In genomic region chr10:28940158-28940888, GRCh38 we compare ENCODE assay signal across 13 cellular contexts.
DNase-seq lines count a peak whose midpoint lies in the region; ATAC-seq, FAIRE-seq and TF ChIP-seq lines count a peak whose summit lies in the region.
"Had no signal": no experiment of that assay in that cellular context is flagged by ENCODE, and none has a peak within 500 bp of the region (broad histone marks: within the 10 kb centered on the region; RNA-seq: fewer than 3 reads in every experiment).

No MANE protein-coding gene starts in this region.

- no peak for TF ChIP-seq RAD21 in A549 (conservative IDR thresholded peaks at IDR 0.05 in 1 of 2, IDR thresholded peaks at IDR 0.05 in 1 of 2)

- peaks cover 35% of the 10 kb centered on the region for H3K4me1 ChIP-seq in A549
- H3K4me1 ChIP-seq in left lung = peaks cover 0 to 11% of the 10 kb centered on the region in 2 donors
- H3K4me1 ChIP-seq: BE2C had no signal

- CTCF ChIA-PET in A549 (lab: Yijun Ruan, JAX) = interaction anchor here (0.5 to 3.4 kb wide), 38 partner anchors 8 to 388 kb away, joined by 3 to 36 read pairs (median 6); partner anchors contain the start of gene BAMBI
- CTCF ChIA-PET in activated naive CD4-positive, alpha-beta T cell treated with anti-CD3 and anti-CD28 coated beads for 36 hours (lab: Charles Lee) = interaction anchor here (0.7 kb wide), 1 partner anchor 276 kb away, joined by 3 read pairs; no protein-coding TSS in a partner anchor

- FAIRE-seq in A549 (lab: Jason Lieb, UNC) = peak; percentile 74

- no peaks in the 10 kb centered on the region for H3K27me3 ChIP-seq in left lung
- H3K27me3 ChIP-seq: BE2C, transverse colon had no signal

- H3K36me3 Mint-ChIP-seq in activated naive CD4-positive, alpha-beta T cell treated with anti-CD3 and anti-CD28 coated beads, Interleukin-2, amount 50 U/mL, for 72 hours = no peaks in the 10 kb centered on the region
- H3K36me3 Mint-ChIP-seq in activated naive CD4-positive, alpha-beta T cell treated with anti-CD3 and anti-CD28 coated beads for 36 hours (ENCODE audit: low read depth) = no peaks in the 10 kb centered on the region

- no peak overlapping the region for H3K4me3 Mint-ChIP-seq in activated naive CD4-positive, alpha-beta T cell treated with anti-CD3 and anti-CD28 coated beads for 36 hours

- H3K36me3 ChIP-seq in left lung = no peaks in the 10 kb centered on the region
- H3K36me3 ChIP-seq: BE2C, transverse colon had no signal

- H3K4me2 ChIP-seq in A549 = peak overlapping the region; percentile 78

- TF ChIP-seq CTCF in A549 (IDR thresholded peaks at IDR 0.05) (no peak), left lung (IDR thresholded peaks at IDR 0.05) (no peak)

- intact Hi-C loops in left lung (cut with DNase I) = no loop called here
- intact Hi-C loops in activated naive CD4-positive, alpha-beta T cell treated with anti-CD3 and anti-CD28 coated beads for 36 hours (cut with micrococcal nuclease) = no loop called here

- H3K4me3 ChIP-seq in A549 = peak overlapping the region; percentile 10; the same call in 1 of the 3 replicates
- H3K4me3 ChIP-seq in left lung = no peak overlapping the region
- H3K4me3 ChIP-seq: transverse colon had no signal

- no peak overlapping the region for H3K27ac Mint-ChIP-seq in activated naive CD4-positive, alpha-beta T cell treated with anti-CD3 and anti-CD28 coated beads, Interleukin-2, amount 50 U/mL, for 72 hours
- no peak overlapping the region for H3K27ac Mint-ChIP-seq in activated naive CD4-positive, alpha-beta T cell treated with anti-CD3 and anti-CD28 coated beads for 36 hours

- TF ChIP-seq POLR2A in A549 (IDR thresholded peaks at IDR 0.05; ENCODE audit: low read length) = no peak

- H3K27ac ChIP-seq in A549 (peak overlapping the region; percentile 85), left lung (no peak overlapping the region)
- H3K27ac ChIP-seq: transverse colon had no signal

- H3K9me3 Mint-ChIP-seq in activated naive CD4-positive, alpha-beta T cell treated with anti-CD3 and anti-CD28 coated beads, Interleukin-2, amount 50 U/mL, for 72 hours = peaks cover 4 to 6% of the 10 kb centered on the region in 2 donors
- H3K9me3 Mint-ChIP-seq in activated naive CD4-positive, alpha-beta T cell treated with anti-CD3 and anti-CD28 coated beads for 36 hours = no peaks in the 10 kb centered on the region

- POLR2A ChIA-PET in A549 (lab: Yijun Ruan, JAX) = interaction anchor here (0.9 to 1.8 kb wide), 4 partner anchors 19 to 272 kb away, joined by 4 to 8 read pairs (median 6); partner anchors contain the start of gene BAMBI

- peak; percentile 19 to 77 for DNase-seq in A549 (ENCODE audit: low read depth in 1 of 2, low spot score in 1 of 2)
- peak; percentile 27 for DNase-seq in HuH-7.5 (ENCODE audit: low spot score)
- DNase-seq in SHP77 (lab: John Stamatoyannopoulos, UW) = peak; percentile 15 to 52
- no peak for DNase-seq in left lung
- DNase-seq in activated naive CD4-positive, alpha-beta T cell treated with anti-CD3 and anti-CD28 coated beads, Interleukin-2, amount 50 U/mL, for 72 hours (ENCODE audit: low spot score in 2 of 2) = no peak
- no peak for DNase-seq in activated naive CD4-positive, alpha-beta T cell treated with anti-CD3 and anti-CD28 coated beads for 36 hours
- DNase-seq: activated CD8-positive, alpha-beta memory T cell treated with anti-CD3 and anti-CD28 coated beads, Interleukin-2, amount 50 U/mL, for 48 hours; BE2C; effector memory CD4-positive, alpha-beta T cell; RPMI8226 had no signal

- WGBS in A549 (ENCODE audit: missing lambda C conversion rate) = 4% methylated on average over 8 of the region's 8 CpGs

- peaks cover 1% of the 10 kb centered on the region for H3K27me3 Mint-ChIP-seq in activated naive CD4-positive, alpha-beta T cell treated with anti-CD3 and anti-CD28 coated beads for 36 hours (ENCODE audit: low read depth)

- ATAC-seq in A549 = peak; percentile 6 to 37; a peak in 3 of 6 replicates
- ATAC-seq in left lung = peak; percentile 35
- ATAC-seq in activated naive CD4-positive, alpha-beta T cell treated with anti-CD3 and anti-CD28 coated beads, Interleukin-2, amount 50 U/mL, for 72 hours = no peak
- ATAC-seq in GM21723 (IDR thresholded peaks at IDR 0.05; ENCODE audit: unreplicated experiment) = no peak
- ATAC-seq in GM21367 (IDR thresholded peaks at IDR 0.05; ENCODE audit: unreplicated experiment) = no peak

- no peak for TF ChIP-seq EP300 in A549 (IDR thresholded peaks at IDR 0.05)

- H3K9me3 ChIP-seq in A549 = peaks cover 16% of the 10 kb centered on the region
- H3K9me3 ChIP-seq in left lung = no peaks in the 10 kb centered on the region
- H3K9me3 ChIP-seq: BE2C, transverse colon had no signal

- H3K4me1 Mint-ChIP-seq in activated naive CD4-positive, alpha-beta T cell treated with anti-CD3 and anti-CD28 coated beads for 36 hours (ENCODE audit: low read depth) = no peaks in the 10 kb centered on the region

TF ChIP-seq in A549, 52 proteins besides CTCF, POLR2A, EP300 and RAD21:
- TF ChIP-seq RCOR1 (IDR thresholded peaks at IDR 0.05; ENCODE audit: low read depth, low read length) = no peak
- no peak for TF ChIP-seq USF2 (IDR thresholded peaks at IDR 0.05)
- no peak for TF ChIP-seq NR3C1 (IDR thresholded peaks at IDR 0.05)
- TF ChIP-seq CEBPB (IDR thresholded peaks at IDR 0.05) = no peak
- TF ChIP-seq CHD4 (IDR thresholded peaks at IDR 0.05; ENCODE audit: borderline replicate concordance) = no peak
- TF ChIP-seq SREBF2 (IDR thresholded peaks at IDR 0.05) = no peak
- no peak for TF ChIP-seq RARB (CRISPR knock-in tag; IDR thresholded peaks at IDR 0.05)
- TF ChIP-seq HDAC2 (IDR thresholded peaks at IDR 0.05) = no peak

Comparison
In these comparisons a context has a peak if more than half of its experiments do, and no peak if none do; other contexts are left out.
1. ATAC-seq: peak in A549 (2 of 2) and left lung (single experiment); none in activated naive CD4-positive, alpha-beta T cell treated with anti-CD3 and anti-CD28 coated beads, Interleukin-2, amount 50 U/mL, for 72 hours (0 of 2), GM21723 (single experiment) and GM21367 (single experiment).
2. DNase-seq: peak in A549 (2 of 2), HuH-7.5 (single experiment) and SHP77 (2 of 2); none in left lung (0 of 2), activated naive CD4-positive, alpha-beta T cell treated with anti-CD3 and anti-CD28 coated beads, Interleukin-2, amount 50 U/mL, for 72 hours (0 of 2) and activated naive CD4-positive, alpha-beta T cell treated with anti-CD3 and anti-CD28 coated beads for 36 hours (single experiment).
3. H3K27ac ChIP-seq: peak in A549 (2 of 2); none in left lung (0 of 2).